In the genomic region with DNA sequence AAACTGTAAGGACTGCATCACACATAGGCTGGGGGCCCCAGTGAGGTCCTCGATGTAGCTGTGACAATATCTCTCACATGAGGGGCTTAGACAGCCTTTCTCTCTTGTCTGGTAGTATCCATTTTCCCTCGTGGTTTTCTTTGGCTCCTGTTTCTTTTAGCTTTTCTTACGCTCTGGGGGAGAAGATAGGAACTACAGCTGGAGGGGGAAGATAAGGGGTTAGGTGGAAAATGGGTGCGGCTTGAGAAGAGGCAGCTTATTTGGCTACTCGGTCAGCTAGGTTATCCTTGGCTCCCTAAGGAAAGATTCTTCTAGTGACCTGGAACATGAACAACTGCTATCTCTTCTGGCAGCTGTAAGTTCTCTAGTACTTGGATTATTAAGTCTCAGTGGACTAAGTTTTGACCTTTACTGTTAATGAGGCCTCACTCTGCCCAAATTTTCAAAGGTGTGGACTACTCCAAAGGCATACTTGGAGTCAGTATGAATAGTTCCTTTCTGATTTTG, we compare ENCODE assay signal across 1 cellular context.
TF ChIP-seq lines count a peak whose summit lies in the region.

No MANE protein-coding gene starts in this region.

TF ChIP-seq in K562, 482 proteins besides CTCF, POLR2A, EP300 and RAD21 (continued from another document):
- TF ChIP-seq, protein P1, sequence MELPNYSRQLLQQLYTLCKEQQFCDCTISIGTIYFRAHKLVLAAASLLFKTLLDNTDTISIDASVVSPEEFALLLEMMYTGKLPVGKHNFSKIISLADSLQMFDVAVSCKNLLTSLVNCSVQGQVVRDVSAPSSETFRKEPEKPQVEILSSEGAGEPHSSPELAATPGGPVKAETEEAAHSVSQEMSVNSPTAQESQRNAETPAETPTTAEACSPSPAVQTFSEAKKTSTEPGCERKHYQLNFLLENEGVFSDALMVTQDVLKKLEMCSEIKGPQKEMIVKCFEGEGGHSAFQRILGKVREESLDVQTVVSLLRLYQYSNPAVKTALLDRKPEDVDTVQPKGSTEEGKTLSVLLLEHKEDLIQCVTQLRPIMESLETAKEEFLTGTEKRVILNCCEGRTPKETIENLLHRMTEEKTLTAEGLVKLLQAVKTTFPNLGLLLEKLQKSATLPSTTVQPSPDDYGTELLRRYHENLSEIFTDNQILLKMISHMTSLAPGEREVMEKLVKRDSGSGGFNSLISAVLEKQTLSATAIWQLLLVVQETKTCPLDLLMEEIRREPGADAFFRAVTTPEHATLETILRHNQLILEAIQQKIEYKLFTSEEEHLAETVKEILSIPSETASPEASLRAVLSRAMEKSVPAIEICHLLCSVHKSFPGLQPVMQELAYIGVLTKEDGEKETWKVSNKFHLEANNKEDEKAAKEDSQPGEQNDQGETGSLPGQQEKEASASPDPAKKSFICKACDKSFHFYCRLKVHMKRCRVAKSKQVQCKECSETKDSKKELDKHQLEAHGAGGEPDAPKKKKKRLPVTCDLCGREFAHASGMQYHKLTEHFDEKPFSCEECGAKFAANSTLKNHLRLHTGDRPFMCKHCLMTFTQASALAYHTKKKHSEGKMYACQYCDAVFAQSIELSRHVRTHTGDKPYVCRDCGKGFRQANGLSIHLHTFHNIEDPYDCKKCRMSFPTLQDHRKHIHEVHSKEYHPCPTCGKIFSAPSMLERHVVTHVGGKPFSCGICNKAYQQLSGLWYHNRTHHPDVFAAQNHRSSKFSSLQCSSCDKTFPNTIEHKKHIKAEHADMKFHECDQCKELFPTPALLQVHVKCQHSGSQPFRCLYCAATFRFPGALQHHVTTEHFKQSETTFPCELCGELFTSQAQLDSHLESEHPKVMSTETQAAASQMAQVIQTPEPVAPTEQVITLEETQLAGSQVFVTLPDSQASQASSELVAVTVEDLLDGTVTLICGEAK (IDR thresholded peaks at IDR 0.05), result no peak
- TF ChIP-seq, protein P1 (CRISPR knock-in tag; IDR thresholded peaks at IDR 0.05), result no peak
- TF ChIP-seq ARID1B (IDR thresholded peaks at IDR 0.05) (peak; percentile 87), CBFA2T2 (conservative IDR thresholded peaks at IDR 0.05) (peak; percentile 68), CBFA2T3 (IDR thresholded peaks at IDR 0.05) (peak; percentile 79), NCOR1 (IDR thresholded peaks at IDR 0.05) (peak; percentile 61), BHLHE40 (IDR thresholded peaks at IDR 0.05; ENCODE audit: low read length) (no peak), ZNF766 (CRISPR knock-in tag; conservative IDR thresholded peaks at IDR 0.05) (no peak), ZNF551 (CRISPR knock-in tag; IDR thresholded peaks at IDR 0.05) (no peak), SMARCA4 (IDR thresholded peaks at IDR 0.05) (peak; percentile 65), GATA2 (CRISPR knock-in tag; IDR thresholded peaks at IDR 0.05) (peak; percentile 35; the same call in 1 of the 2 replicates), TAL1 (IDR thresholded peaks at IDR 0.05) (peak; percentile 79), SMARCE1 (IDR thresholded peaks at IDR 0.05) (peak; percentile 64; the same call in 1 of the 2 replicates), POU5F1 (IDR thresholded peaks at IDR 0.05; ENCODE audit: borderline replicate concordance, low read depth, low read length, partially characterized antibody) (no peak), MTA2 (IDR thresholded peaks at IDR 0.05; ENCODE audit: low read depth) (peak; percentile 59), HLTF (IDR thresholded peaks at IDR 0.05) (no peak), TEAD4 (IDR thresholded peaks at IDR 0.05; ENCODE audit: low read length) (peak; percentile 72), TEAD4 (CRISPR knock-in tag; IDR thresholded peaks at IDR 0.05; ENCODE audit: borderline replicate concordance) (no peak), CXXC5 (CRISPR knock-in tag; IDR thresholded peaks at IDR 0.05) (peak; percentile 19; the same call in 1 of the 2 replicates), DPF2 (IDR thresholded peaks at IDR 0.05) (peak; percentile 58), RBM34 (IDR thresholded peaks at IDR 0.05; ENCODE audit: borderline replicate concordance, insufficient read depth, low read length) (no peak)
- TF ChIP-seq, protein P2, sequence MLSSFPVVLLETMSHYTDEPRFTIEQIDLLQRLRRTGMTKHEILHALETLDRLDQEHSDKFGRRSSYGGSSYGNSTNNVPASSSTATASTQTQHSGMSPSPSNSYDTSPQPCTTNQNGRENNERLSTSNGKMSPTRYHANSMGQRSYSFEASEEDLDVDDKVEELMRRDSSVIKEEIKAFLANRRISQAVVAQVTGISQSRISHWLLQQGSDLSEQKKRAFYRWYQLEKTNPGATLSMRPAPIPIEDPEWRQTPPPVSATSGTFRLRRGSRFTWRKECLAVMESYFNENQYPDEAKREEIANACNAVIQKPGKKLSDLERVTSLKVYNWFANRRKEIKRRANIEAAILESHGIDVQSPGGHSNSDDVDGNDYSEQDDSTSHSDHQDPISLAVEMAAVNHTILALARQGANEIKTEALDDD (IDR thresholded peaks at IDR 0.05), result peak; percentile 90
